Comparison of ENCODE assay signal across 8 cellular contexts in the genomic region with DNA sequence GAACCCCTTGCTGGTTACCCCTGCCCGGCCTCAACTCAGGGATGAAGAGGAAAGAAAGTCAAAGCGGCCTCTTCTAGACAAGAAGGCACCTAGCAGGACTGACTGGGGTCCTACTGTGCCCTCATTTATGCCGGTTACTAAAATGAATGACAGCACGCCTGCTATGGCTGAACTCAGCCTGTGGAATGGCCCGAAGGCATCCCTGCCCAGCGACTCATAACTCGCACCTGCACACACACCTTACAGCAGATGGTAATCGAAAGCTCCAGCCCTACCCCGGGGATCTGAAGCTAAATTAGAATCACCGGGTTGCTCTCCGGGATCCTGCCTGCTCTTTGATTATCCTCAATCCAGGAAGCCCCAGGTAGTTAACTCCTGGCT. TPM values are rescaled to one million over a fixed set of nuclear protein-coding genes. Genes with fewer than 3 reads are reported as not detected.
DNase-seq lines count a peak whose midpoint lies in the region; ATAC-seq and TF ChIP-seq lines count a peak whose summit lies in the region.

No MANE protein-coding gene starts in this region.

- no peak for TF ChIP-seq POLR2A in testis (IDR thresholded peaks at IDR 0.05)

- 66 to 79% methylated on average over 10 to 11 of the region's 11 CpGs for WGBS in testis, 2 donors

- H3K4me3 Mint-ChIP-seq in T-helper 1 cell treated with Interleukin-12 subunit alpha and Interleukin-12 subunit beta and Interleukin-4 antibody, amounts not matched to agents 30 μg/mL and 1 μg/mL, for 36 hours, result peak overlapping the region; percentile 77
- no peak overlapping the region for H3K4me3 Mint-ChIP-seq in activated T-helper 2 cell treated with anti-CD3 and anti-CD28 coated beads, Interferon-gamma antibody, Interleukin-2, Interleukin-4, amounts not matched to agents 10 μg/mL and 5 μg/mL and 100 μg/mL, durations not matched to agents 14 hours and 24 hours and 36 hours (ENCODE audit: low read depth)
- H3K4me3 Mint-ChIP-seq in natural killer cell treated with Interleukin-12 subunit alpha and Interleukin-12 subunit beta and Interleukin-15 and Interleukin-18, amount 100 ng/mL, for 72 hours, result no peak overlapping the region

- intact Hi-C loops in activated T-helper 2 cell treated with anti-CD3 and anti-CD28 coated beads, Interferon-gamma antibody, Interleukin-2, Interleukin-4, amounts not matched to agents 10 μg/mL and 5 μg/mL and 100 μg/mL, durations not matched to agents 14 hours and 24 hours and 36 hours (cut with micrococcal nuclease), result loop anchor here (2.0 to 10.0 kb wide), 4 partner anchors 96 to 523 kb away; a partner anchor contains a TSS
- intact Hi-C loops in testis (cut with DNase I; ENCODE audit: low total_unique reads), result no loop called here

- H3K27ac Mint-ChIP-seq in T-helper 1 cell treated with Interleukin-12 subunit alpha and Interleukin-12 subunit beta and Interleukin-4 antibody, amounts not matched to agents 30 μg/mL and 1 μg/mL, for 36 hours, result peak overlapping the region; percentile 5
- peak overlapping the region; percentile 19 for H3K27ac Mint-ChIP-seq in activated T-helper 2 cell treated with anti-CD3 and anti-CD28 coated beads, Interferon-gamma antibody, Interleukin-2, Interleukin-4, amounts not matched to agents 10 μg/mL and 5 μg/mL and 100 μg/mL, durations not matched to agents 14 hours and 24 hours and 36 hours
- no peak overlapping the region for H3K27ac Mint-ChIP-seq in natural killer cell treated with Interleukin-12 subunit alpha and Interleukin-12 subunit beta and Interleukin-15 and Interleukin-18, amount 100 ng/mL, for 72 hours

- no peaks in the 10 kb centered on the region for H3K36me3 ChIP-seq in testis (ENCODE audit: low read depth, missing control alignments)

- no peaks in the 10 kb centered on the region for H3K9me3 Mint-ChIP-seq in T-helper 1 cell treated with Interleukin-12 subunit alpha and Interleukin-12 subunit beta and Interleukin-4 antibody, amounts not matched to agents 30 μg/mL and 1 μg/mL, for 36 hours
- H3K9me3 Mint-ChIP-seq in activated T-helper 2 cell treated with anti-CD3 and anti-CD28 coated beads, Interferon-gamma antibody, Interleukin-2, Interleukin-4, amounts not matched to agents 10 μg/mL and 5 μg/mL and 100 μg/mL, durations not matched to agents 14 hours and 24 hours and 36 hours, result no peaks in the 10 kb centered on the region
- no peaks in the 10 kb centered on the region for H3K9me3 Mint-ChIP-seq in natural killer cell treated with Interleukin-12 subunit alpha and Interleukin-12 subunit beta and Interleukin-15 and Interleukin-18, amount 100 ng/mL, for 72 hours

- H3K27me3 ChIP-seq in testis, result no peaks in the 10 kb centered on the region

- H3K27me3 Mint-ChIP-seq in T-helper 1 cell treated with Interleukin-12 subunit alpha and Interleukin-12 subunit beta and Interleukin-4 antibody, amounts not matched to agents 30 μg/mL and 1 μg/mL, for 36 hours (ENCODE audit: low read depth), result no peaks in the 10 kb centered on the region
- peaks cover 3% of the 10 kb centered on the region for H3K27me3 Mint-ChIP-seq in activated T-helper 2 cell treated with anti-CD3 and anti-CD28 coated beads, Interferon-gamma antibody, Interleukin-2, Interleukin-4, amounts not matched to agents 10 μg/mL and 5 μg/mL and 100 μg/mL, durations not matched to agents 14 hours and 24 hours and 36 hours (ENCODE audit: low read depth)
- no peaks in the 10 kb centered on the region for H3K27me3 Mint-ChIP-seq in natural killer cell treated with Interleukin-12 subunit alpha and Interleukin-12 subunit beta and Interleukin-15 and Interleukin-18, amount 100 ng/mL, for 72 hours

- peak overlapping the region; percentile 67 to 73 for H3K4me3 ChIP-seq in testis

- DNase-seq in T-helper 1 cell (no peak), iPS-NIHi11 (ENCODE audit: low spot score) (peak; percentile 23), testis (no peak), epidermal melanocyte (ENCODE audit: insufficient read length, low spot score) (no peak)
- no peak for DNase-seq in activated T-helper 2 cell treated with anti-CD3 and anti-CD28 coated beads, Interferon-gamma antibody, Interleukin-2, Interleukin-4, amounts not matched to agents 10 μg/mL and 5 μg/mL and 100 μg/mL, durations not matched to agents 14 hours and 24 hours and 36 hours (ENCODE audit: low spot score)
- no peak for DNase-seq in natural killer cell treated with Interleukin-12 subunit alpha and Interleukin-12 subunit beta and Interleukin-15 and Interleukin-18, amount 100 ng/mL, for 72 hours (ENCODE audit: low spot score)

- no peaks in the 10 kb centered on the region for H3K36me3 Mint-ChIP-seq in T-helper 1 cell treated with Interleukin-12 subunit alpha and Interleukin-12 subunit beta and Interleukin-4 antibody, amounts not matched to agents 30 μg/mL and 1 μg/mL, for 36 hours (ENCODE audit: low read depth)
- peaks cover 9% of the 10 kb centered on the region for H3K36me3 Mint-ChIP-seq in activated T-helper 2 cell treated with anti-CD3 and anti-CD28 coated beads, Interferon-gamma antibody, Interleukin-2, Interleukin-4, amounts not matched to agents 10 μg/mL and 5 μg/mL and 100 μg/mL, durations not matched to agents 14 hours and 24 hours and 36 hours (ENCODE audit: low read depth)
- no peaks in the 10 kb centered on the region for H3K36me3 Mint-ChIP-seq in natural killer cell treated with Interleukin-12 subunit alpha and Interleukin-12 subunit beta and Interleukin-15 and Interleukin-18, amount 100 ng/mL, for 72 hours

- H3K4me1 Mint-ChIP-seq in T-helper 1 cell treated with Interleukin-12 subunit alpha and Interleukin-12 subunit beta and Interleukin-4 antibody, amounts not matched to agents 30 μg/mL and 1 μg/mL, for 36 hours (ENCODE audit: low read depth), result peaks cover 9% of the 10 kb centered on the region
- H3K4me1 Mint-ChIP-seq in activated T-helper 2 cell treated with anti-CD3 and anti-CD28 coated beads, Interferon-gamma antibody, Interleukin-2, Interleukin-4, amounts not matched to agents 10 μg/mL and 5 μg/mL and 100 μg/mL, durations not matched to agents 14 hours and 24 hours and 36 hours (ENCODE audit: low read depth), result peaks cover 12% of the 10 kb centered on the region
- peaks cover 9 to 10% of the 10 kb centered on the region in 2 donors for H3K4me1 Mint-ChIP-seq in natural killer cell treated with Interleukin-12 subunit alpha and Interleukin-12 subunit beta and Interleukin-15 and Interleukin-18, amount 100 ng/mL, for 72 hours (ENCODE audit: low read depth in 2 of 2)

- no peaks in the 10 kb centered on the region for H3K9me3 ChIP-seq in testis

- ATAC-seq in natural killer cell treated with Interleukin-12 subunit alpha and Interleukin-12 subunit beta and Interleukin-15 and Interleukin-18, amount 100 ng/mL, for 72 hours, result no peak
- ATAC-seq in GM21447 (IDR thresholded peaks at IDR 0.05; ENCODE audit: unreplicated experiment), result no peak

- TF ChIP-seq CTCF in testis (IDR thresholded peaks at IDR 0.05), result no peak

- peaks cover 11% of the 10 kb centered on the region for H3K4me1 ChIP-seq in testis

- peak overlapping the region; percentile 59 to 63 for H3K27ac ChIP-seq in testis

RNA-seq across cellular contexts. Expression of a gene that starts 0.7 kb away (rescaled TPM):
- total RNA-seq in activated T-helper 2 cell treated with anti-CD3 and anti-CD28 coated beads, Interferon-gamma antibody, Interleukin-2, Interleukin-4, amounts not matched to agents 10 μg/mL and 5 μg/mL and 100 μg/mL, durations not matched to agents 14 hours and 24 hours and 36 hours, result 113 and 117 TPM in 2 replicates
- 10 to 100 TPM; 56.5 to 98.7 TPM for total RNA-seq in testis
- polyA plus RNA-seq in testis (ENCODE audit: insufficient read depth, low read depth, low replicate concordance), result 67.0 TPM
- total RNA-seq in natural killer cell treated with Interleukin-12 subunit alpha and Interleukin-12 subunit beta and Interleukin-15 and Interleukin-18, amount 100 ng/mL, for 72 hours, result 100 to 1,000 TPM in 1 of 2 donors, 10 to 100 TPM in 1; 54.9 to 110 TPM

Comparison
In these comparisons a context has a peak if more than half of its experiments do, and no peak if none do; other contexts are left out.
1. H3K27ac Mint-ChIP-seq: peak in T-helper 1 cell treated with Interleukin-12 subunit alpha and Interleukin-12 subunit beta and Interleukin-4 antibody, amounts not matched to agents 30 μg/mL and 1 μg/mL, for 36 hours (single experiment) and activated T-helper 2 cell treated with anti-CD3 and anti-CD28 coated beads, Interferon-gamma antibody, Interleukin-2, Interleukin-4, amounts not matched to agents 10 μg/mL and 5 μg/mL and 100 μg/mL, durations not matched to agents 14 hours and 24 hours and 36 hours (single experiment); none in natural killer cell treated with Interleukin-12 subunit alpha and Interleukin-12 subunit beta and Interleukin-15 and Interleukin-18, amount 100 ng/mL, for 72 hours (0 of 2).